ENCODE assay signal across 23 cellular contexts in the genomic region with DNA sequence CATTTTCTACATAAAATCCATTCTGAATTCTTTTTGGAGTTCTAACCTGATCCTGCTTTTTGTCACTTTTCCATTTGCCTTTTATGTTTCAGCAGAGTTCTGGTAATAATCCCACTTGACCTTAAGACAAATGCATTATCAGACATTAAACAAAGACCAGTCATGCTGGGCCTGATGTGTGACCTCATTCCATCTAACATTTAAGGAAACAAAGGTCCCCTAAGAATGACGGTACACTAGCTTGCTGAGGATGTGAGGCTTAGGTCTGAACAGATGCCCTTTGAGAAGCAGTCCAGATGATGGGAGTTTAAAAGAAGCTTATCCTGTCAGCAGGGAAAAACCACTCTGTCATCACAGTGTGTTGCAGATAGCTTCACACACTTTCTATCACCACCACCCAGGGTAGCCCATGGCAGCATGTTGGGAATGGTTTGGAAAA. TPM values are rescaled to one million over a fixed set of nuclear protein-coding genes. Genes with fewer than 3 reads are reported as not detected.
DNase-seq lines count a peak whose midpoint lies in the region; FAIRE-seq and TF ChIP-seq lines count a peak whose summit lies in the region.
"Had no signal": no experiment of that assay in that cellular context is flagged by ENCODE, and none has a peak within 500 bp of the region (broad histone marks: within the 10 kb centered on the region; RNA-seq: fewer than 3 reads in every experiment).

No MANE protein-coding gene starts in this region.

- TF ChIP-seq CTCF in neural crest cell (conservative IDR thresholded peaks at IDR 0.05): no peak

- DNase-seq in DMS 273 treated with DMSO at 0.1 percent for 48 hours (lab: John Stamatoyannopoulos, UW) (peak; percentile 6), NCI-H524 treated with DMSO at 0.1 percent for 48 hours (lab: John Stamatoyannopoulos, UW) (peak; percentile 63), neural crest cell (ENCODE audit: low read depth, low spot score) (peak; percentile 4), caudate nucleus (lab: John Stamatoyannopoulos, UW) (no peak), kidney glomerular epithelial cell (lab: John Stamatoyannopoulos, UW) (no peak), T-helper 9 cell (no peak)
- DNase-seq: activated CD4-positive, CD25-positive, alpha-beta regulatory T cell treated with anti-CD3 and anti-CD28 coated beads, Interleukin-2, amount 50 U/mL, for 72 hours; activated naive CD8-positive, alpha-beta T cell treated with anti-CD3 and anti-CD28 coated beads for 36 hours; CD4-positive, alpha-beta memory T cell; foreskin fibroblast; NCI-H2029 treated with DMSO at 0.1 percent for 48 hours; NCI-H774; Peyer's patch; stimulated activated naive CD4-positive, alpha-beta T cell; thyroid gland had no signal

- no peaks in the 10 kb centered on the region for H3K9me3 Mint-ChIP-seq in neural crest cell
- H3K9me3 Mint-ChIP-seq: activated naive CD8-positive, alpha-beta T cell treated with anti-CD3 and anti-CD28 coated beads for 36 hours had no signal

- no peaks in the 10 kb centered on the region for H3K27me3 Mint-ChIP-seq in neural crest cell (ENCODE audit: low read depth)
- H3K27me3 Mint-ChIP-seq: brain had no signal

- peak overlapping the region; percentile 99 for H3K27ac Mint-ChIP-seq in neural crest cell (ENCODE audit: unreplicated experiment)
- H3K27ac Mint-ChIP-seq: activated naive CD8-positive, alpha-beta T cell treated with anti-CD3 and anti-CD28 coated beads for 36 hours; CD4-positive, alpha-beta memory T cell had no signal

- H3K36me3 Mint-ChIP-seq in neural crest cell (ENCODE audit: low read depth): no peaks in the 10 kb centered on the region
- H3K36me3 Mint-ChIP-seq: activated naive CD8-positive, alpha-beta T cell treated with anti-CD3 and anti-CD28 coated beads for 36 hours; brain; CD4-positive, alpha-beta memory T cell had no signal

- peak overlapping the region; percentile 17 for H3K4me3 Mint-ChIP-seq in neural crest cell
- H3K4me3 Mint-ChIP-seq: activated naive CD8-positive, alpha-beta T cell treated with anti-CD3 and anti-CD28 coated beads for 36 hours; CD4-positive, alpha-beta memory T cell had no signal

- no peak overlapping the region for H3K27ac ChIP-seq in caudate nucleus (ENCODE audit: low read depth, low read length)
- H3K27ac ChIP-seq: coronary artery, KMS-11, Peyer's patch, right atrium auricular region, SK-N-MC, thyroid gland had no signal

- H3K4me1 Mint-ChIP-seq in neural crest cell: peaks cover 41% of the 10 kb centered on the region
- H3K4me1 Mint-ChIP-seq: activated naive CD8-positive, alpha-beta T cell treated with anti-CD3 and anti-CD28 coated beads for 36 hours; CD4-positive, alpha-beta memory T cell had no signal

- peak; percentile 99 for FAIRE-seq in endometrium (lab: Jason Lieb, UNC)
- FAIRE-seq: endothelial cell of umbilical vein, GM18507 had no signal

RNA-seq across cellular contexts. Expression of gene PDE5A, which starts 38.1 kb away (rescaled TPM):
- 13.9 and 15.4 TPM in 2 replicates for total RNA-seq in neural crest cell
- total RNA-seq: activated naive CD8-positive, alpha-beta T cell treated with anti-CD3 and anti-CD28 coated beads for 36 hours had no signal

Comparison
In these comparisons a context has a peak if more than half of its experiments do, and no peak if none do; other contexts are left out.
1. DNase-seq: peak in DMS 273 treated with DMSO at 0.1 percent for 48 hours (single experiment), NCI-H524 treated with DMSO at 0.1 percent for 48 hours (single experiment) and neural crest cell (single experiment); none in caudate nucleus (0 of 61), kidney glomerular epithelial cell (single experiment) and T-helper 9 cell (single experiment).